10 cellular contexts compared by ENCODE assay signal in genomic region chr1:22092026-22092770, GRCh38. TPM values are rescaled to one million over a fixed set of nuclear protein-coding genes. Genes with fewer than 3 reads are reported as not detected.
A peak's percentile ranks its signal among the peaks of the same experiment; 100 is the strongest.
DNase-seq lines count a peak whose midpoint lies in the region; ATAC-seq and TF ChIP-seq lines count a peak whose summit lies in the region.
"Not testable (repeated sequence)": the region's sequence is repeated elsewhere in the genome, so short reads cannot be mapped to it uniquely, and the experiment has no call there.
"Had no signal": no experiment of that assay in that cellular context is flagged by ENCODE, and none has a peak within 500 bp of the region (broad histone marks: within the 10 kb centered on the region; RNA-seq: fewer than 3 reads in every experiment).

No MANE protein-coding gene starts in this region.

- not testable (repeated sequence) for H3K4me3 ChIP-seq in GM12864 (ENCODE audit: low read depth, low read length); adipocyte (ENCODE audit: low read length)

- H3K27me3 ChIP-seq in adipocyte (replicated peaks; ENCODE audit: control insufficient read depth, insufficient read depth, low read length) = not testable (repeated sequence)

- POLR2A ChIA-PET in RWPE1 (lab: Yijun Ruan, JAX; ENCODE audit: low non-redundant PET) = not testable (repeated sequence)

- peaks cover 72% of the 10 kb centered on the region for H3K36me3 ChIP-seq in adipocyte (ENCODE audit: control insufficient read depth, insufficient read depth, low read length, severe bottlenecking)

- not testable (repeated sequence) for H3K9me3 ChIP-seq in adipocyte (ENCODE audit: control insufficient read depth, low read length)

- H3K27ac ChIP-seq in RWPE1 = not testable (repeated sequence)

- not testable (repeated sequence) for H3K9me3 Mint-ChIP-seq in natural killer cell treated with Interleukin-12 subunit alpha and Interleukin-12 subunit beta and Interleukin-15 and Interleukin-18, amount 100 ng/mL, for 72 hours

- not testable (repeated sequence) for H3K27me3 Mint-ChIP-seq in natural killer cell treated with Interleukin-12 subunit alpha and Interleukin-12 subunit beta and Interleukin-15 and Interleukin-18, amount 100 ng/mL, for 72 hours

- DNase-seq in GM12864 (ENCODE audit: low read depth) (peak; percentile 56), HS-27A (ENCODE audit: low read depth) (peak; percentile 9), RWPE1 (ENCODE audit: low spot score) (peak; percentile 17), adipocyte (ENCODE audit: low read depth) (peak; percentile 28), fibroblast of the conjunctiva (ENCODE audit: low read depth) (peak; percentile 18)
- DNase-seq in activated CD4-positive, alpha-beta T cell treated with anti-CD3 and anti-CD28 coated beads, Interleukin-2, amount 50 U/mL, for 4 hours = peak; percentile 48 to 57
- DNase-seq in natural killer cell treated with Interleukin-12 subunit alpha and Interleukin-12 subunit beta and Interleukin-15 and Interleukin-18, amount 100 ng/mL, for 72 hours (ENCODE audit: low spot score) = not testable (repeated sequence)
- DNase-seq in stimulated activated naive CD4-positive, alpha-beta T cell treated with Interleukin-2 at 50 U/mL for 16 hours (lab: John Stamatoyannopoulos, UW) = peak; percentile 51

- not testable (repeated sequence) for TF ChIP-seq CTCF in GM12864 (IDR thresholded peaks at IDR 0.05; ENCODE audit: low read depth, low read length, missing control alignments); RWPE1 (conservative IDR thresholded peaks at IDR 0.05; ENCODE audit: low read depth)

- peak overlapping the region; percentile 6 to 62 for H3K27ac Mint-ChIP-seq in natural killer cell treated with Interleukin-12 subunit alpha and Interleukin-12 subunit beta and Interleukin-15 and Interleukin-18, amount 100 ng/mL, for 72 hours

- H3K36me3 Mint-ChIP-seq in natural killer cell treated with Interleukin-12 subunit alpha and Interleukin-12 subunit beta and Interleukin-15 and Interleukin-18, amount 100 ng/mL, for 72 hours = peaks cover 34% of the 10 kb centered on the region

- H3K9ac ChIP-seq in adipocyte (ENCODE audit: low read length) = not testable (repeated sequence)

- CTCF ChIA-PET in RWPE1 (lab: Yijun Ruan, JAX) = interaction anchor here (1.0 kb wide), 1 partner anchor 11 kb away, joined by 6 read pairs; no protein-coding TSS in a partner anchor

- peak; percentile 89 to 93 for ATAC-seq in natural killer cell treated with Interleukin-12 subunit alpha and Interleukin-12 subunit beta and Interleukin-15 and Interleukin-18, amount 100 ng/mL, for 72 hours

- peak overlapping the region; percentile 46 for H3K4me3 Mint-ChIP-seq in natural killer cell treated with Interleukin-12 subunit alpha and Interleukin-12 subunit beta and Interleukin-15 and Interleukin-18, amount 100 ng/mL, for 72 hours

- peaks cover 25% of the 10 kb centered on the region for H3K4me1 ChIP-seq in adipocyte (ENCODE audit: control insufficient read depth, insufficient read depth, low read length)

- H3K4me1 Mint-ChIP-seq in natural killer cell treated with Interleukin-12 subunit alpha and Interleukin-12 subunit beta and Interleukin-15 and Interleukin-18, amount 100 ng/mL, for 72 hours (ENCODE audit: low read depth in 2 of 2) = peaks cover 68 to 72% of the 10 kb centered on the region in 2 donors

RNA-seq across cellular contexts. Expression of gene CDC42, which starts 39.7 kb away (rescaled TPM):
- 100 to 1,000 TPM; 191 to 394 TPM for total RNA-seq in natural killer cell treated with Interleukin-12 subunit alpha and Interleukin-12 subunit beta and Interleukin-15 and Interleukin-18, amount 100 ng/mL, for 72 hours

RNA-seq across cellular contexts. Expression of gene WNT4, which starts 50.7 kb away (rescaled TPM):
- total RNA-seq in natural killer cell treated with Interleukin-12 subunit alpha and Interleukin-12 subunit beta and Interleukin-15 and Interleukin-18, amount 100 ng/mL, for 72 hours = not detected
- total RNA-seq: activated CD8-positive, alpha-beta memory T cell treated with anti-CD3 and anti-CD28 coated beads for 36 hours; Right ventricle myocardium superior had no signal
